Comparison of ENCODE assay signal across 1 cellular context in the genomic region with DNA sequence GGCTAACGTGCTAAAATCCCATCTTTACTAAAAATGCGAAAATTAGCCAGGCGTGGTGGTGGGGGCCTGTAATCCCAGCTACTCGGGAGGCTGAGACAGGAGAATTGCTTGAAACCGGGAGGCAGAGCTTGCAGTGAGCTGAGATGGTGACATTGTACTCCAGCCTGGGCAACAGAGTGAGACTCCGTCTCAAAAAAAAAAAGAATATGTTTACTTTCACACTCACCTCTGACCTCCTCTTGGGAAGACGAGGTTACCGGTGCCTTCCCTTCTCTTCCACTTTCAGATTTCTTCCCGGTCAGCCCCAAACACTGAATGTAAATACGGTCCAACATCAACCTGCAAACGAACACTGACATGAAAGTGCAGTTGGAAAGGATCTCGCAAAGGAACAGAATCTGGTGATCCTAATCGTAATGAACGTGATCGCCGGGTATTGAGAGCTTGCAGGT.
TF ChIP-seq lines count a peak whose summit lies in the region.

No MANE protein-coding gene starts in this region.

TF ChIP-seq in A549, 52 proteins besides CTCF, POLR2A, EP300 and RAD21 (continued from another document):
- TF ChIP-seq, protein P1, sequence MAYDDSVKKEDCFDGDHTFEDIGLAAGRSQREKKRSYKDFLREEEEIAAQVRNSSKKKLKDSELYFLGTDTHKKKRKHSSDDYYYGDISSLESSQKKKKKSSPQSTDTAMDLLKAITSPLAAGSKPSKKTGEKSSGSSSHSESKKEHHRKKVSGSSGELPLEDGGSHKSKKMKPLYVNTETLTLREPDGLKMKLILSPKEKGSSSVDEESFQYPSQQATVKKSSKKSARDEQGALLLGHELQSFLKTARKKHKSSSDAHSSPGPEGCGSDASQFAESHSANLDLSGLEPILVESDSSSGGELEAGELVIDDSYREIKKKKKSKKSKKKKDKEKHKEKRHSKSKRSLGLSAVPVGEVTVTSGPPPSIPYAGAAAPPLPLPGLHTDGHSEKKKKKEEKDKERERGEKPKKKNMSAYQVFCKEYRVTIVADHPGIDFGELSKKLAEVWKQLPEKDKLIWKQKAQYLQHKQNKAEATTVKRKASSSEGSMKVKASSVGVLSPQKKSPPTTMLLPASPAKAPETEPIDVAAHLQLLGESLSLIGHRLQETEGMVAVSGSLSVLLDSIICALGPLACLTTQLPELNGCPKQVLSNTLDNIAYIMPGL (CRISPR knock-in tag; IDR thresholded peaks at IDR 0.05; ENCODE audit: borderline replicate concordance): no peak
- TF ChIP-seq, protein P2, sequence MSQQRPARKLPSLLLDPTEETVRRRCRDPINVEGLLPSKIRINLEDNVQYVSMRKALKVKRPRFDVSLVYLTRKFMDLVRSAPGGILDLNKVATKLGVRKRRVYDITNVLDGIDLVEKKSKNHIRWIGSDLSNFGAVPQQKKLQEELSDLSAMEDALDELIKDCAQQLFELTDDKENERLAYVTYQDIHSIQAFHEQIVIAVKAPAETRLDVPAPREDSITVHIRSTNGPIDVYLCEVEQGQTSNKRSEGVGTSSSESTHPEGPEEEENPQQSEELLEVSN (IDR thresholded peaks at IDR 0.05; ENCODE audit: borderline replicate concordance, low read depth): no peak
- TF ChIP-seq HDAC2 (IDR thresholded peaks at IDR 0.05) (no peak), MAFK (IDR thresholded peaks at IDR 0.05; ENCODE audit: partially characterized antibody) (no peak), FOSL2 (IDR thresholded peaks at IDR 0.05) (no peak), FOSL2 (CRISPR knock-in tag; IDR thresholded peaks at IDR 0.05) (no peak), JUNB (IDR thresholded peaks at IDR 0.05) (no peak), FOSB (CRISPR knock-in tag; IDR thresholded peaks at IDR 0.05) (no peak), NFE2L2 (conservative IDR thresholded peaks at IDR 0.05; ENCODE audit: low read length) (no peak), EHF (CRISPR knock-in tag; IDR thresholded peaks at IDR 0.05) (no peak), TP53 (CRISPR knock-in tag; IDR thresholded peaks at IDR 0.05) (no peak), CHD2 (IDR thresholded peaks at IDR 0.05; ENCODE audit: low read length, partially characterized antibody) (no peak), HEYL (CRISPR knock-in tag; IDR thresholded peaks at IDR 0.05) (no peak), CHD4 (IDR thresholded peaks at IDR 0.05; ENCODE audit: borderline replicate concordance) (no peak), CBX8 (IDR thresholded peaks at IDR 0.05) (no peak)
- TF ChIP-seq, protein P3, sequence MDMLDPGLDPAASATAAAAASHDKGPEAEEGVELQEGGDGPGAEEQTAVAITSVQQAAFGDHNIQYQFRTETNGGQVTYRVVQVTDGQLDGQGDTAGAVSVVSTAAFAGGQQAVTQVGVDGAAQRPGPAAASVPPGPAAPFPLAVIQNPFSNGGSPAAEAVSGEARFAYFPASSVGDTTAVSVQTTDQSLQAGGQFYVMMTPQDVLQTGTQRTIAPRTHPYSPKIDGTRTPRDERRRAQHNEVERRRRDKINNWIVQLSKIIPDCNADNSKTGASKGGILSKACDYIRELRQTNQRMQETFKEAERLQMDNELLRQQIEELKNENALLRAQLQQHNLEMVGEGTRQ (IDR thresholded peaks at IDR 0.05): no peak
- TF ChIP-seq, protein P4, sequence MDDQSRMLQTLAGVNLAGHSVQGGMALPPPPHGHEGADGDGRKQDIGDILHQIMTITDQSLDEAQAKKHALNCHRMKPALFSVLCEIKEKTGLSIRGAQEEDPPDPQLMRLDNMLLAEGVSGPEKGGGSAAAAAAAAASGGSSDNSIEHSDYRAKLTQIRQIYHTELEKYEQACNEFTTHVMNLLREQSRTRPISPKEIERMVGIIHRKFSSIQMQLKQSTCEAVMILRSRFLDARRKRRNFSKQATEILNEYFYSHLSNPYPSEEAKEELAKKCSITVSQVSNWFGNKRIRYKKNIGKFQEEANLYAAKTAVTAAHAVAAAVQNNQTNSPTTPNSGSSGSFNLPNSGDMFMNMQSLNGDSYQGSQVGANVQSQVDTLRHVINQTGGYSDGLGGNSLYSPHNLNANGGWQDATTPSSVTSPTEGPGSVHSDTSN (IDR thresholded peaks at IDR 0.05): no peak
